ENCODE assay signal across 8 cellular contexts in genomic region chr19:35931161-35931873, GRCh38. TPM values are rescaled to one million over a fixed set of nuclear protein-coding genes. Genes with fewer than 3 reads are reported as not detected.
DNase-seq lines count a peak whose midpoint lies in the region; ATAC-seq and TF ChIP-seq lines count a peak whose summit lies in the region.

No MANE protein-coding gene starts in this region.

- no peaks in the 10 kb centered on the region for H3K9me2 ChIP-seq in PC-3 (replicated peaks; ENCODE audit: low read length)

- H3K9ac ChIP-seq in PC-3 (ENCODE audit: low read length) = peak overlapping the region; percentile 49

- H2AFZ ChIP-seq in PC-3 (ENCODE audit: low read length) = peak overlapping the region; percentile 93

- no TSS peak for BruUV-seq in PC-3 (replicated peaks; lab: Mats Ljungman, UMichigan)

- H3K4me1 ChIP-seq in PC-3 (ENCODE audit: insufficient read depth, low read length) (peaks cover 9% of the 10 kb centered on the region), muscle layer of duodenum (ENCODE audit: control insufficient read depth in 1 of 2, insufficient read depth in 2 of 2, low read length in 2 of 2) (peaks cover 9 to 15% of the 10 kb centered on the region in 2 donors)

- H3F3A ChIP-seq in PC-3 (ENCODE audit: low read length, unreplicated experiment) = no peaks in the 10 kb centered on the region

- peak; percentile 87 for ATAC-seq in GM21619 (IDR thresholded peaks at IDR 0.05; ENCODE audit: unreplicated experiment)
- ATAC-seq in PC-3 = peak; percentile 96
- ATAC-seq in activated T-cell treated with anti-CD3 and anti-CD28 coated beads, Interleukin-2, amount 50 U/mL, for 4 hours = peak; percentile 98 to 99
- ATAC-seq in esophagus mucosa = peak; percentile 100

- H3K27me3 Mint-ChIP-seq in activated T-cell treated with anti-CD3 and anti-CD28 coated beads, Interleukin-2, amount 50 U/mL, for 4 hours (ENCODE audit: low read depth) = no peaks in the 10 kb centered on the region

- no peaks in the 10 kb centered on the region for H3K36me3 Mint-ChIP-seq in activated T-cell treated with anti-CD3 and anti-CD28 coated beads, Interleukin-2, amount 50 U/mL, for 4 hours (ENCODE audit: insufficient read depth)

- H3K9me3 Mint-ChIP-seq in activated T-cell treated with anti-CD3 and anti-CD28 coated beads, Interleukin-2, amount 50 U/mL, for 4 hours = no peaks in the 10 kb centered on the region

- DNase-seq in DMS79 (lab: John Stamatoyannopoulos, UW) (peak; percentile 98), PC-3 (peak; percentile 98)
- peak; percentile 99 for DNase-seq in Jurkat, Clone E6-1 (ENCODE audit: low read depth, low spot score)
- peak; percentile 99 for DNase-seq in activated T-cell treated with anti-CD3 and anti-CD28 coated beads, Interleukin-2, amount 50 U/mL, for 4 hours
- DNase-seq in stimulated activated CD8-positive, alpha-beta memory T cell treated with anti-CD3 and anti-CD28 coated beads, Interleukin-7, amount 100 ng/mL, for 4 hours (ENCODE audit: low read depth in 2 of 2) = peak; percentile 99

- H3K4me1 Mint-ChIP-seq in activated T-cell treated with anti-CD3 and anti-CD28 coated beads, Interleukin-2, amount 50 U/mL, for 4 hours (ENCODE audit: low read depth) = peaks cover 32% of the 10 kb centered on the region

- TF ChIP-seq CTCF in PC-3 (conservative IDR thresholded peaks at IDR 0.05; ENCODE audit: low read depth, low read length) = peak; percentile 81

- H3K36me3 ChIP-seq in PC-3 (ENCODE audit: low read depth, low read length) (no peaks in the 10 kb centered on the region; the same call in 1 of the 2 replicates), muscle layer of duodenum (ENCODE audit: control insufficient read depth in 1 of 2, insufficient read depth in 2 of 2, low read length in 2 of 2) (no peaks in the 10 kb centered on the region)

- H3K27ac ChIP-seq in PC-3 (ENCODE audit: low read length) (no peak overlapping the region), muscle layer of duodenum (ENCODE audit: low read length) (peak overlapping the region; percentile 73)

- H3K4me3 ChIP-seq in Jurkat, Clone E6-1 (ENCODE audit: low read length) = peak overlapping the region; percentile 54
- peak overlapping the region; percentile 64 for H3K4me3 ChIP-seq in PC-3 (ENCODE audit: low read length)
- H3K4me3 ChIP-seq in muscle layer of duodenum (ENCODE audit: low read depth in 1 of 2, low read length in 2 of 2) = peak overlapping the region in 1 of 2 donors; percentile 45

- intact Hi-C loops in PC-3 (cut with micrococcal nuclease) = loop anchor here (1.0 to 10.0 kb wide), 5 partner anchors 33 to 217 kb away; partner anchors contain the start of genes KMT2B, LIN37, THAP8 and WDR62

- H4K20me1 ChIP-seq in PC-3 (ENCODE audit: low read length) = no peaks in the 10 kb centered on the region

- peak overlapping the region; percentile 92 for H3K4me2 ChIP-seq in PC-3 (ENCODE audit: low read length)

- peak overlapping the region; percentile 75 for H3K4me3 Mint-ChIP-seq in activated T-cell treated with anti-CD3 and anti-CD28 coated beads, Interleukin-2, amount 50 U/mL, for 4 hours

- no peaks in the 10 kb centered on the region for H3K27me3 ChIP-seq in PC-3 (ENCODE audit: low read length)
- no peaks in the 10 kb centered on the region for H3K27me3 ChIP-seq in muscle layer of duodenum (ENCODE audit: low read depth, low read length)

- no peaks in the 10 kb centered on the region for H3K9me3 ChIP-seq in PC-3 (ENCODE audit: low read length)
- no peaks in the 10 kb centered on the region for H3K9me3 ChIP-seq in muscle layer of duodenum (ENCODE audit: control insufficient read depth in 1 of 2, low read length in 2 of 2)

- POLR2A ChIA-PET in PC-3 (lab: Charles Lee; ENCODE audit: unreplicated experiment) = no interaction called here

- CTCF ChIA-PET in PC-3 (lab: Charles Lee) = interaction anchor here (0.6 to 0.7 kb wide), 5 partner anchors 30 to 361 kb away, joined by 3 to 7 read pairs (median 3); partner anchors contain the start of gene POLR2I

- H3K79me2 ChIP-seq in PC-3 (ENCODE audit: low read length) = no peaks in the 10 kb centered on the region

RNA-seq across cellular contexts. Expression of gene LRFN3, which starts 4.9 kb away (rescaled TPM):
- 17.1 TPM for polyA plus RNA-seq in Jurkat, Clone E6-1 (2012; ENCODE audit: insufficient read depth, insufficient read length)
- 4.1 and 4.8 TPM in 2 replicates for total RNA-seq in PC-3 (2014; rRNA removed)
- total RNA-seq in activated T-cell treated with anti-CD3 and anti-CD28 coated beads, Interleukin-2, amount 50 U/mL, for 4 hours = 10 to 100 TPM; 14.1 to 15.3 (median 14.4) TPM
- total RNA-seq in esophagus mucosa = 7.7 TPM

RNA-seq across cellular contexts. Expression of gene TYROBP, which starts 23.2 kb away (rescaled TPM):
- polyA plus RNA-seq in Jurkat, Clone E6-1 (2012; ENCODE audit: insufficient read depth, insufficient read length) = not detected
- total RNA-seq in PC-3 (2014; rRNA removed) (not detected in 2 replicates), esophagus mucosa (4.1 TPM)
- under 1 TPM in 2 of 3 donors, not detected in 1; 0.52 to 0.69 TPM for total RNA-seq in activated T-cell treated with anti-CD3 and anti-CD28 coated beads, Interleukin-2, amount 50 U/mL, for 4 hours

RNA-seq across cellular contexts. Expression of gene HCST, which starts 29.0 kb away (rescaled TPM):
- polyA plus RNA-seq in Jurkat, Clone E6-1 (2012; ENCODE audit: insufficient read depth, insufficient read length) = 30.0 TPM
- total RNA-seq in PC-3 (2014; rRNA removed) = not detected in 2 replicates
- 10 to 100 TPM; 22.6 to 37.1 (median 24.0) TPM for total RNA-seq in activated T-cell treated with anti-CD3 and anti-CD28 coated beads, Interleukin-2, amount 50 U/mL, for 4 hours
- 0.96 TPM for total RNA-seq in esophagus mucosa

RNA-seq across cellular contexts. Expression of gene NFKBID, which starts 31.0 kb away (rescaled TPM):
- 16.1 TPM for polyA plus RNA-seq in Jurkat, Clone E6-1 (2012; ENCODE audit: insufficient read depth, insufficient read length)
- 9.0 and 10.6 TPM in 2 replicates for total RNA-seq in PC-3 (2014; rRNA removed)
- total RNA-seq in activated T-cell treated with anti-CD3 and anti-CD28 coated beads, Interleukin-2, amount 50 U/mL, for 4 hours = 100 to 1,000 TPM; 138 to 149 (median 142) TPM
- 4.2 TPM for total RNA-seq in esophagus mucosa

Comparison
In these comparisons a context has a peak if more than half of its experiments do, and no peak if none do; other contexts are left out.
1. RNA of gene HCST, which starts 29.0 kb away (total RNA-seq): 22.6 to 37.1 TPM in activated T-cell treated with anti-CD3 and anti-CD28 coated beads, Interleukin-2, amount 50 U/mL, for 4 hours; 0.96 TPM in esophagus mucosa (single experiment) and not detected in PC-3; every median in the first group is over 10 times any median in the second.
2. Peak in every context shown above with its lines, with median percentiles within 50 percentile points of each other: DNase-seq and ATAC-seq.